ENCODE assay signal across 18 cellular contexts in the genomic region with DNA sequence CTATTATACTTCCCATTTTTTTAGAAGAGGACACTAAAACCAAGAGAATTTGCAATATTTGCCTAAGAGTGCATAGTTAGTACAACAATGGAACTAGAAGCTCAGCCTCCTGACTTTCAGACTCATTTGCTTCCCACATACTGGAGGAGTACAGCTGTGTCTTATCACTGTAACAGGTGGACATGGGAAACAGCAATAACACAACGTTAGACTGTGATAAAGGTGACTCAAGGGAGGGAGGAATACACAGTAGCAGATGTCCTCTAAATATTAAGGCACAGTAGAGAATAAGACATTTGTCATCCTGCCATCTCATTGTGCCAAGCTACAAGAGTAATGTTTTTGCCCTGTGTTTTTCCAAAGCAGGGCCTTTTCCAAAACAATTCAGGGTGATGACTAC. TPM values are rescaled to one million over a fixed set of nuclear protein-coding genes. Genes with fewer than 3 reads are reported as not detected.
DNase-seq lines count a peak whose midpoint lies in the region; ATAC-seq and TF ChIP-seq lines count a peak whose summit lies in the region.
"Had no signal": no experiment of that assay in that cellular context is flagged by ENCODE, and none has a peak within 500 bp of the region (broad histone marks: within the 10 kb centered on the region; RNA-seq: fewer than 3 reads in every experiment).

No MANE protein-coding gene starts in this region.

- H3K27ac ChIP-seq in heart left ventricle, result peak overlapping the region in 1 of 12 donors; percentile 9
- H3K27ac ChIP-seq: PC-9, SK-N-MC had no signal

- no peaks in the 10 kb centered on the region for H3K27me3 ChIP-seq in heart left ventricle

- no peak for TF ChIP-seq CTCF in heart left ventricle (IDR thresholded peaks at IDR 0.05)

- DNase-seq in heart left ventricle (no peak), cardiac septum (ENCODE audit: low spot score) (no peak), cerebellum (ENCODE audit: low spot score) (peak; percentile 70), left kidney (ENCODE audit: low read depth, low spot score) (peak; percentile 69)
- DNase-seq in stimulated activated naive CD8-positive, alpha-beta T cell treated with anti-CD3 and anti-CD28 coated beads, Interleukin-15, Interleukin-2, amounts not matched to agents 100 U/mL and 50 U/mL, for 24 hours, result no peak
- DNase-seq: AML-193; CD4-positive, alpha-beta memory T cell; HCEC 1CT; MV-4-11; NCI-H1417 treated with DMSO at 0.1 percent for 48 hours; NCI-H2029; NCI-H524 treated with DMSO at 0.1 percent for 48 hours; NK-92 treated with Interleukin-12 subunit alpha and Interleukin-12 subunit beta, amount 100 ng/mL, for 24 hours; PC-9 had no signal

- no peak overlapping the region for H3K4me3 ChIP-seq in heart left ventricle
- H3K4me3 ChIP-seq: PC-9, SK-N-MC had no signal

- intact Hi-C loops in heart left ventricle (cut with DNase I) (loop anchor here in 1 of 10 donors (5.0 kb wide), 1 partner anchor 159 kb away; no protein-coding TSS in a partner anchor), cardiac septum (cut with DNase I) (no loop called here)

- no peaks in the 10 kb centered on the region for H3K9me3 ChIP-seq in heart left ventricle

- WGBS in heart left ventricle, 4 donors, result 4 to 22% (median 9%) methylated on average over 1 of the region's 1 CpG

- ATAC-seq in heart left ventricle (peak; percentile 33 to 75 (median 54)), HG02938 (IDR thresholded peaks at IDR 0.05; ENCODE audit: unreplicated experiment) (no peak), GM19351 (IDR thresholded peaks at IDR 0.05; ENCODE audit: unreplicated experiment) (no peak), GM18511 (IDR thresholded peaks at IDR 0.05; ENCODE audit: unreplicated experiment) (no peak)
- ATAC-seq in stimulated activated naive CD8-positive, alpha-beta T cell treated with anti-CD3 and anti-CD28 coated beads, Interleukin-15, Interleukin-2, amounts not matched to agents 100 U/mL and 50 U/mL, for 24 hours, result no peak

- peaks cover 0 to 29% (median 14%) of the 10 kb centered on the region in 12 donors for H3K4me1 ChIP-seq in heart left ventricle

- TF ChIP-seq POLR2A in heart left ventricle (IDR thresholded peaks at IDR 0.05), result no peak

- no peaks in the 10 kb centered on the region for H3K36me3 ChIP-seq in heart left ventricle

RNA-seq across cellular contexts. Expression of gene JAK1, which starts 55.4 kb away (rescaled TPM):
- total RNA-seq in heart left ventricle, result 100 to 1,000 TPM in 4 of 9 donors, 10 to 100 TPM in 5; 85.6 to 189 (median 96.5) TPM
- 10 to 100 TPM; 20.5 to 73.7 TPM for polyA plus RNA-seq in heart left ventricle
- total RNA-seq in cardiac septum, result 76.4 TPM
- 70.7 TPM for total RNA-seq in cerebellum

Comparison
In these comparisons a context has a peak if more than half of its experiments do, and no peak if none do; other contexts are left out.
1. ATAC-seq: peak in heart left ventricle (4 of 4); none in HG02938 (single experiment), GM19351 (single experiment), GM18511 (single experiment) and stimulated activated naive CD8-positive, alpha-beta T cell treated with anti-CD3 and anti-CD28 coated beads, Interleukin-15, Interleukin-2, amounts not matched to agents 100 U/mL and 50 U/mL, for 24 hours (single experiment).
2. DNase-seq: peak in cerebellum (single experiment) and left kidney (single experiment); none in heart left ventricle (0 of 5), cardiac septum (single experiment) and stimulated activated naive CD8-positive, alpha-beta T cell treated with anti-CD3 and anti-CD28 coated beads, Interleukin-15, Interleukin-2, amounts not matched to agents 100 U/mL and 50 U/mL, for 24 hours (single experiment).